Comparison of ENCODE assay signal across 8 cellular contexts in genomic region chr10:112811741-112812551, GRCh38.
A peak's percentile ranks its signal among the peaks of the same experiment; 100 is the strongest.
DNase-seq lines count a peak whose midpoint lies in the region; ATAC-seq and TF ChIP-seq lines count a peak whose summit lies in the region.

No MANE protein-coding gene starts in this region.

- TF ChIP-seq POLR2A in gastrocnemius medialis (IDR thresholded peaks at IDR 0.05), result no peak

- no peak overlapping the region for H3K27ac Mint-ChIP-seq in activated CD4-positive, alpha-beta memory T cell treated with anti-CD3 and anti-CD28 coated beads, Interleukin-2, amount 10 ng/mL, durations not matched to agents 7 days and 5 days

- peaks cover 34% of the 10 kb centered on the region for H3K4me1 Mint-ChIP-seq in activated CD4-positive, alpha-beta memory T cell treated with anti-CD3 and anti-CD28 coated beads, Interleukin-2, amount 10 ng/mL, durations not matched to agents 7 days and 5 days

- no peak overlapping the region for H3K4me3 Mint-ChIP-seq in activated CD4-positive, alpha-beta memory T cell treated with anti-CD3 and anti-CD28 coated beads, Interleukin-2, amount 10 ng/mL, durations not matched to agents 7 days and 5 days

- H3K9ac ChIP-seq in iPS-20b (ENCODE audit: low read depth, low read length), result peak overlapping the region; percentile 49; the same call in 1 of the 2 replicates
- H3K9ac ChIP-seq in smooth muscle cell (ENCODE audit: low read depth), result no peak overlapping the region

- ATAC-seq in gastrocnemius medialis (no peak), GM21723 (IDR thresholded peaks at IDR 0.05; ENCODE audit: unreplicated experiment) (no peak)
- ATAC-seq in stimulated activated naive CD8-positive, alpha-beta T cell treated with anti-CD3 and anti-CD28 coated beads, Interleukin-15, Interleukin-2, amounts not matched to agents 100 U/mL and 50 U/mL, for 24 hours, result no peak

- peaks cover 31% of the 10 kb centered on the region for H3F3A ChIP-seq in smooth muscle cell (ENCODE audit: low read depth)

- TF ChIP-seq CTCF in smooth muscle cell (IDR thresholded peaks at IDR 0.05; ENCODE audit: borderline replicate concordance, insufficient read depth, poor library complexity, severe bottlenecking) (no peak), gastrocnemius medialis (IDR thresholded peaks at IDR 0.05 in 4 of 5, conservative IDR thresholded peaks at IDR 0.05 in 1 of 5) (no peak)

- H2AFZ ChIP-seq in smooth muscle cell (ENCODE audit: low read depth), result no peak overlapping the region

- H3K36me3 Mint-ChIP-seq in activated CD4-positive, alpha-beta memory T cell treated with anti-CD3 and anti-CD28 coated beads, Interleukin-2, amount 10 ng/mL, durations not matched to agents 7 days and 5 days (ENCODE audit: low read depth), result peaks cover 13% of the 10 kb centered on the region

- intact Hi-C loops in gastrocnemius medialis (cut with DNase I; ENCODE audit: low total_unique reads), result no loop called here

- H3K27me3 Mint-ChIP-seq in activated CD4-positive, alpha-beta memory T cell treated with anti-CD3 and anti-CD28 coated beads, Interleukin-2, amount 10 ng/mL, durations not matched to agents 7 days and 5 days, result no peaks in the 10 kb centered on the region

- WGBS in smooth muscle cell (ENCODE audit: low lambda C conversion rate), result 11% methylated on average over 14 of the region's 14 CpGs

- H3K4me1 ChIP-seq in HAP-1 (peaks cover 19% of the 10 kb centered on the region), iPS-20b (ENCODE audit: insufficient read depth, low read length) (peaks cover 58% of the 10 kb centered on the region), smooth muscle cell (ENCODE audit: low read depth) (peaks cover 28% of the 10 kb centered on the region), gastrocnemius medialis (no peaks in the 10 kb centered on the region)

- POLR2A ChIA-PET in activated CD4-positive, alpha-beta memory T cell treated with anti-CD3 and anti-CD28 coated beads, Interleukin-2, amount 10 ng/mL, durations not matched to agents 7 days and 5 days (lab: Charles Lee), result no interaction called here

- H3K36me3 ChIP-seq in HAP-1 (replicated peaks), result no peaks in the 10 kb centered on the region
- H3K36me3 ChIP-seq in iPS-20b (ENCODE audit: insufficient read depth, low read depth, low read length), result no peaks in the 10 kb centered on the region
- no peaks in the 10 kb centered on the region for H3K36me3 ChIP-seq in smooth muscle cell (ENCODE audit: low read depth)
- no peaks in the 10 kb centered on the region for H3K36me3 ChIP-seq in gastrocnemius medialis

- peak overlapping the region; percentile 25 for H3K27ac ChIP-seq in iPS-20b (ENCODE audit: low read length)
- peak overlapping the region; percentile 36 for H3K27ac ChIP-seq in smooth muscle cell (ENCODE audit: low read depth)
- no peak overlapping the region for H3K27ac ChIP-seq in gastrocnemius medialis

- H4K20me1 ChIP-seq in smooth muscle cell (ENCODE audit: low read depth), result no peaks in the 10 kb centered on the region

- CTCF ChIA-PET in activated CD4-positive, alpha-beta memory T cell treated with anti-CD3 and anti-CD28 coated beads, Interleukin-2, amount 10 ng/mL, durations not matched to agents 7 days and 5 days (lab: Charles Lee), result no interaction called here

- in situ Hi-C loops in HAP-1 (cut with MboI; ENCODE audit: low sequenced_read_pairs) (no loop called here), gastrocnemius medialis (cut with MboI; ENCODE audit: low sequenced_read_pairs in 4 of 4) (no loop called here)

- H3K9me3 ChIP-seq in HAP-1 (no peaks in the 10 kb centered on the region), iPS-20b (ENCODE audit: insufficient read depth, low read depth, low read length) (no peaks in the 10 kb centered on the region), smooth muscle cell (replicated peaks; ENCODE audit: low read depth) (no peaks in the 10 kb centered on the region), gastrocnemius medialis (no peaks in the 10 kb centered on the region)

- DNase-seq in HAP-1 (ENCODE audit: low spot score in 2 of 2) (peak; percentile 91 to 99), amniotic epithelial cell (ENCODE audit: low read depth) (peak; percentile 83), smooth muscle cell (lab: John Stamatoyannopoulos, UW; ENCODE audit: unreplicated experiment) (no peak), gastrocnemius medialis (no peak)
- DNase-seq in activated CD4-positive, alpha-beta memory T cell treated with anti-CD3 and anti-CD28 coated beads, Interleukin-2, amount 10 ng/mL, durations not matched to agents 7 days and 5 days, result no peak
- no peak for DNase-seq in stimulated activated naive CD8-positive, alpha-beta T cell treated with anti-CD3 and anti-CD28 coated beads, Interleukin-15, Interleukin-2, amounts not matched to agents 100 U/mL and 50 U/mL, for 24 hours

- no peaks in the 10 kb centered on the region for H3K79me2 ChIP-seq in smooth muscle cell (ENCODE audit: low read depth)

- H3K9me3 Mint-ChIP-seq in activated CD4-positive, alpha-beta memory T cell treated with anti-CD3 and anti-CD28 coated beads, Interleukin-2, amount 10 ng/mL, durations not matched to agents 7 days and 5 days, result no peaks in the 10 kb centered on the region

- H3K27me3 ChIP-seq in HAP-1 (ENCODE audit: low read depth), result no peaks in the 10 kb centered on the region
- H3K27me3 ChIP-seq in iPS-20b (ENCODE audit: insufficient read depth, low read length), result peaks cover 23% of the 10 kb centered on the region; the same call in 1 of the 2 replicates
- H3K27me3 ChIP-seq in smooth muscle cell (ENCODE audit: low read depth), result no peaks in the 10 kb centered on the region
- H3K27me3 ChIP-seq in gastrocnemius medialis, result no peaks in the 10 kb centered on the region

- H3K4me3 ChIP-seq in HAP-1 (no peak overlapping the region), iPS-20b (ENCODE audit: low read length) (peak overlapping the region; percentile 47), smooth muscle cell (peak overlapping the region; percentile 19), gastrocnemius medialis (no peak overlapping the region)

- peak overlapping the region; percentile 65 for H3K4me2 ChIP-seq in smooth muscle cell

Comparison
In these comparisons a context has a peak if more than half of its experiments do, and no peak if none do; other contexts are left out.
1. DNase-seq: peak in HAP-1 (2 of 2) and amniotic epithelial cell (single experiment); none in smooth muscle cell (single experiment), activated CD4-positive, alpha-beta memory T cell treated with anti-CD3 and anti-CD28 coated beads, Interleukin-2, amount 10 ng/mL, durations not matched to agents 7 days and 5 days (single experiment), gastrocnemius medialis (0 of 2) and stimulated activated naive CD8-positive, alpha-beta T cell treated with anti-CD3 and anti-CD28 coated beads, Interleukin-15, Interleukin-2, amounts not matched to agents 100 U/mL and 50 U/mL, for 24 hours (single experiment).
2. H3K4me3 ChIP-seq: peak in iPS-20b (single experiment) and smooth muscle cell (single experiment); none in HAP-1 (single experiment) and gastrocnemius medialis (0 of 4).
3. H3K27ac ChIP-seq: peak in iPS-20b (single experiment) and smooth muscle cell (single experiment); none in gastrocnemius medialis (0 of 4).